Comparison of ENCODE assay signal across 15 cellular contexts in genomic region chr15:101118615-101119014, GRCh38.
DNase-seq lines count a peak whose midpoint lies in the region; ATAC-seq and TF ChIP-seq lines count a peak whose summit lies in the region.
"Had no signal": no experiment of that assay in that cellular context is flagged by ENCODE, and none has a peak within 500 bp of the region (broad histone marks: within the 10 kb centered on the region; RNA-seq: fewer than 3 reads in every experiment).

No MANE protein-coding gene starts in this region.

- TF ChIP-seq CTCF in nephron (IDR thresholded peaks at IDR 0.05; ENCODE audit: unreplicated experiment in 3 of 3): no peak
- TF ChIP-seq CTCF in transverse colon (IDR thresholded peaks at IDR 0.05): no peak

- peaks cover 5% of the 10 kb centered on the region for H3K27me3 Mint-ChIP-seq in nephron (ENCODE audit: low read depth)
- H3K27me3 Mint-ChIP-seq: CD4-positive, CD25-positive, alpha-beta regulatory T cell had no signal

- H3K27me3 ChIP-seq in BLaER1 (no peaks in the 10 kb centered on the region), transverse colon (no peaks in the 10 kb centered on the region)
- H3K27me3 ChIP-seq: BLaER1 treated with 17β-estradiol and CSF1 and Interleukin-3, amounts not matched to agents 10 nM and 100 nM had no signal

- ATAC-seq in HG03097 (IDR thresholded peaks at IDR 0.05; ENCODE audit: low FRiP score, unreplicated experiment): no peak

- intact Hi-C loops in transverse colon (cut with DNase I; ENCODE audit: low total_unique reads): no loop called here

- CTCF ChIA-PET in HEK293T (lab: Yijun Ruan, JAX): no interaction called here

- POLR2A ChIA-PET in HEK293T (lab: Yijun Ruan, JAX): no interaction called here

- DNase-seq in HEK293T (ENCODE audit: extremely low spot score) (no peak), ecto neural progenitor cell (ENCODE audit: low spot score) (peak; percentile 44), transverse colon (no peak), H4 (ENCODE audit: low spot score) (no peak)
- DNase-seq in activated CD4-positive, alpha-beta T cell treated with anti-CD3 and anti-CD28 coated beads, Interleukin-2, amount 50 U/mL, for 4 hours: no peak
- DNase-seq: 8988T; AML-193; CD4-positive, CD25-positive, alpha-beta regulatory T cell; DMS 273 treated with DMSO at 0.1 percent for 48 hours; HCEC 1CT had no signal

- 99 to 100% methylated on average over 1 to 9 of the region's 10 CpGs for WGBS in transverse colon (ENCODE audit: low coverage in 1 of 2), 2 donors

- H3K4me3 Mint-ChIP-seq in nephron: no peak overlapping the region
- H3K4me3 Mint-ChIP-seq: CD4-positive, CD25-positive, alpha-beta regulatory T cell had no signal

- H3K4me3 ChIP-seq in BLaER1 (no peak overlapping the region), transverse colon (no peak overlapping the region)
- H3K4me3 ChIP-seq: BLaER1 treated with 17β-estradiol and CSF1 and Interleukin-3, amounts not matched to agents 10 nM and 100 nM had no signal

- TF ChIP-seq POLR2A in transverse colon (IDR thresholded peaks at IDR 0.05): no peak

- no peak for TF ChIP-seq EP300 in transverse colon (IDR thresholded peaks at IDR 0.05; ENCODE audit: low read depth)

- peaks cover under 1% of the 10 kb centered on the region for H3K9me3 Mint-ChIP-seq in nephron
- H3K9me3 Mint-ChIP-seq: CD4-positive, CD25-positive, alpha-beta regulatory T cell had no signal

- H3K36me3 Mint-ChIP-seq in nephron (ENCODE audit: low read depth): no peaks in the 10 kb centered on the region
- H3K36me3 Mint-ChIP-seq: CD4-positive, CD25-positive, alpha-beta regulatory T cell had no signal

- peaks cover 74% of the 10 kb centered on the region for H3K4me1 Mint-ChIP-seq in nephron

- H3K9me3 ChIP-seq in BLaER1: no peaks in the 10 kb centered on the region
- H3K9me3 ChIP-seq in transverse colon: no peaks in the 10 kb centered on the region
- H3K9me3 ChIP-seq: BLaER1 treated with 17β-estradiol and CSF1 and Interleukin-3, amounts not matched to agents 10 nM and 100 nM had no signal

- in situ Hi-C loops in transverse colon (cut with MboI; ENCODE audit: low pct_ligation_motif_present in 1 of 4, low pct_unique_long_range_greater_than_20kb in 1 of 4, low sequenced_read_pairs in 3 of 4): no loop called here

- H3K27ac Mint-ChIP-seq in nephron: peak overlapping the region; percentile 53 to 100 (median 96)
- H3K27ac Mint-ChIP-seq: CD4-positive, CD25-positive, alpha-beta regulatory T cell had no signal

- H3K36me3 ChIP-seq in BLaER1 (no peaks in the 10 kb centered on the region), transverse colon (no peaks in the 10 kb centered on the region)
- H3K36me3 ChIP-seq: BLaER1 treated with 17β-estradiol and CSF1 and Interleukin-3, amounts not matched to agents 10 nM and 100 nM had no signal

- H3K27ac ChIP-seq in BLaER1 (peak overlapping the region; percentile 44), transverse colon (no peak overlapping the region)
- H3K27ac ChIP-seq: HL-60 had no signal

- H3K4me1 ChIP-seq in BLaER1 (peaks cover 86% of the 10 kb centered on the region), transverse colon (peaks cover 0 to 26% (median 11%) of the 10 kb centered on the region in 4 donors)

- no peaks in the 10 kb centered on the region for H4K20me1 ChIP-seq in BLaER1
- H4K20me1 ChIP-seq: BLaER1 treated with 17β-estradiol and CSF1 and Interleukin-3, amounts not matched to agents 10 nM and 100 nM had no signal

- H3K9ac ChIP-seq in BLaER1: no peak overlapping the region
- H3K9ac ChIP-seq: BLaER1 treated with 17β-estradiol and CSF1 and Interleukin-3, amounts not matched to agents 10 nM and 100 nM had no signal

- no peak overlapping the region for H3K4me2 ChIP-seq in BLaER1
- H3K4me2 ChIP-seq: BLaER1 treated with 17β-estradiol and CSF1 and Interleukin-3, amounts not matched to agents 10 nM and 100 nM had no signal

TF ChIP-seq in HEK293T, 16 proteins besides CTCF, POLR2A, EP300 and RAD21:
- TF ChIP-seq SP1 (IDR thresholded peaks at IDR 0.05) (no peak), PKNOX1 (IDR thresholded peaks at IDR 0.05) (peak; percentile 47), ZNF384 (IDR thresholded peaks at IDR 0.05) (no peak)
